17 cellular contexts compared by ENCODE assay signal in the genomic region with DNA sequence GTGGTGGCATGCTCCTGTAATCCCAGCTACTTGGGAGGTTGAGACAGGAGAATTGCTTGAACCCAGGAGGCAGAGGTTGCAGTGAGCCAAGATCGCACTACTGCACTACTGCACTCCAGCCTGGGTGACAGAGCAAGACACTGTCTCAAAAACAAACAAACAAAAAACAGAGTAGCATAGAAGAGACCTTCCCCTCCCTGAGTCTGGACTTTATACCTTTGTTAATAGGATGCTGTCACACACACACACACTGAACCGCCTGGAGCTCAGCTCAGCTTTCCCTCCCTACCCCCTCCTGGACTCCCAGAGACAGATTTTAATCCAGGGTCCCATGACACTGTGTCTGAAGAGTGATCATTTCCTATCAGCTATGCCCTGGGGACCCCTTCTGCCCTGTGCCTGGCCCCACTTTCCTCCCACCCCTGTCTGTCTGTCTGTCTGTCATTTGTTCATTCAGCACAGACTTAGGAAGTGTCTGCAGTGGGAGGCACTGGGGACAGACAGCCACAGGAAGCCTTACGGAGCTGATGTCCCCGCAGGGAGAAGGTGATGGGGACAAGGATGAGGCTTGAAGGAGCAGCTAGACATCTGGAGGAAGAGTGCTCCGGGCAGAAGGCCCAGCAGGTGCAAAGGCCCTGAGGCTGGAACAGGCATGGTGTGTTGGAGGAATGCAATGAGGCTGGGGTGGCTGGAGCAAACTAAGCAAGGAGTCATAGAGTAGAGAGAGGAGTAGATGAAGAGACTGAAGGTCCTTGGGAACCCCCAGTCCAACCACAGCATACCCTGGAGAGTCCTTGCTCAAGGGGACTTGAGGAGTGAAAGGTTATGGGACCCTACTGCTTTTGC. TPM values are rescaled to one million over a fixed set of nuclear protein-coding genes. Genes with fewer than 3 reads are reported as not detected.
DNase-seq lines count a peak whose midpoint lies in the region; ATAC-seq and TF ChIP-seq lines count a peak whose summit lies in the region.
"Had no signal": no experiment of that assay in that cellular context is flagged by ENCODE, and none has a peak within 500 bp of the region (broad histone marks: within the 10 kb centered on the region; RNA-seq: fewer than 3 reads in every experiment).

No MANE protein-coding gene starts in this region.

- no peaks in the 10 kb centered on the region for H3K9me3 ChIP-seq in PC-9 (ENCODE audit: insufficient read depth, low read depth)
- H3K9me3 ChIP-seq in stomach = no peaks in the 10 kb centered on the region
- H3K9me3 ChIP-seq: tibial artery had no signal

- H3K27ac Mint-ChIP-seq in T-helper 2 cell treated with Interferon-gamma antibody and Interleukin-4, amounts not matched to agents 5 μg/mL and 100 μg/mL, for 36 hours = peak overlapping the region; percentile 46
- H3K27ac Mint-ChIP-seq in stimulated activated memory B cell treated with anti-CD40 and anti-IgM and Interleukin-4, amounts not matched to agents 10 μg/mL and 1 μg/mL and 100 μg/mL, for 72 hours = peak overlapping the region; percentile 95
- H3K27ac Mint-ChIP-seq: activated naive CD4-positive, alpha-beta T cell treated with anti-CD3 and anti-CD28 coated beads for 36 hours had no signal

- no peak for DNase-seq in T-helper 2 cell treated with Interferon-gamma antibody and Interleukin-4, amounts not matched to agents 5 μg/mL and 100 μg/mL, for 36 hours (ENCODE audit: low spot score)
- DNase-seq in T-helper 2 cell (no peak), NB4 (ENCODE audit: low read depth) (peak; percentile 54), dorsolateral prefrontal cortex (no peak), PC-9 (no peak), SKM-1 (lab: John Stamatoyannopoulos, UW; ENCODE audit: unreplicated experiment) (no peak), stomach (no peak)
- DNase-seq: 8988T; activated CD8-positive, alpha-beta memory T cell treated with anti-CD3 and anti-CD28 coated beads, Interleukin-2, amount 50 U/mL, for 4 hours; activated naive CD4-positive, alpha-beta T cell treated with anti-CD3 and anti-CD28 coated beads for 36 hours; brain microvascular endothelial cell; KBM-7; NCI-H1105; tibial artery; WERI-Rb-1 had no signal

- POLR2A ChIA-PET in PC-9 (lab: Charles Lee; ENCODE audit: unreplicated experiment) = no interaction called here

- no peak overlapping the region for H3K4me3 ChIP-seq in NB4 (ENCODE audit: low read depth, low read length)
- H3K4me3 ChIP-seq in dorsolateral prefrontal cortex = no peak overlapping the region
- no peak overlapping the region for H3K4me3 ChIP-seq in PC-9
- no peak overlapping the region for H3K4me3 ChIP-seq in stomach
- H3K4me3 ChIP-seq: tibial artery had no signal

- no peak overlapping the region for H3K4me3 Mint-ChIP-seq in T-helper 2 cell treated with Interferon-gamma antibody and Interleukin-4, amounts not matched to agents 5 μg/mL and 100 μg/mL, for 36 hours
- peak overlapping the region; percentile 50 for H3K4me3 Mint-ChIP-seq in stimulated activated memory B cell treated with anti-CD40 and anti-IgM and Interleukin-4, amounts not matched to agents 10 μg/mL and 1 μg/mL and 100 μg/mL, for 72 hours
- H3K4me3 Mint-ChIP-seq: activated naive CD4-positive, alpha-beta T cell treated with anti-CD3 and anti-CD28 coated beads for 36 hours had no signal

- H3K27ac ChIP-seq in dorsolateral prefrontal cortex (peak overlapping the region in 34 of 59 donors; percentile 6 to 99 (median 56)), PC-9 (no peak overlapping the region), stomach (no peak overlapping the region)
- H3K27ac ChIP-seq: brain microvascular endothelial cell, tibial artery, WERI-Rb-1 had no signal

- no peak for TF ChIP-seq EP300 in stomach (IDR thresholded peaks at IDR 0.05)

- WGBS in stomach, 5 donors = 85 to 93% (median 89%) methylated on average over 5 of the region's 5 CpGs

- CTCF ChIA-PET in PC-9 (lab: Charles Lee) = no interaction called here

- no peaks in the 10 kb centered on the region for H3K27me3 Mint-ChIP-seq in T-helper 2 cell treated with Interferon-gamma antibody and Interleukin-4, amounts not matched to agents 5 μg/mL and 100 μg/mL, for 36 hours (ENCODE audit: low read depth)
- H3K27me3 Mint-ChIP-seq in stimulated activated memory B cell treated with anti-CD40 and anti-IgM and Interleukin-4, amounts not matched to agents 10 μg/mL and 1 μg/mL and 100 μg/mL, for 72 hours = no peaks in the 10 kb centered on the region

- TF ChIP-seq POLR2A in NB4 (IDR thresholded peaks at IDR 0.05; ENCODE audit: extremely low read depth, insufficient read length) = no peak
- TF ChIP-seq POLR2A in stomach (IDR thresholded peaks at IDR 0.05) = no peak

- H3K4me1 ChIP-seq in PC-9 (replicated peaks; ENCODE audit: insufficient read depth) = peaks cover 10% of the 10 kb centered on the region; the same call in 1 of the 2 replicates
- H3K4me1 ChIP-seq in stomach = peaks cover 6 to 26% (median 20%) of the 10 kb centered on the region in 4 donors

- H3K36me3 ChIP-seq in PC-9 (ENCODE audit: low read depth) = no peaks in the 10 kb centered on the region
- peaks cover 0 to 13% (median 0%) of the 10 kb centered on the region in 4 donors for H3K36me3 ChIP-seq in stomach
- H3K36me3 ChIP-seq: brain microvascular endothelial cell, tibial artery had no signal

- no TSS peak for BruUV-seq in PC-9 (replicated peaks; lab: Mats Ljungman, UMichigan)

- H3K4me1 Mint-ChIP-seq in T-helper 2 cell treated with Interferon-gamma antibody and Interleukin-4, amounts not matched to agents 5 μg/mL and 100 μg/mL, for 36 hours (ENCODE audit: low read depth) = peaks cover 23% of the 10 kb centered on the region
- peaks cover 76% of the 10 kb centered on the region for H3K4me1 Mint-ChIP-seq in stimulated activated memory B cell treated with anti-CD40 and anti-IgM and Interleukin-4, amounts not matched to agents 10 μg/mL and 1 μg/mL and 100 μg/mL, for 72 hours

- H3K27me3 ChIP-seq in dorsolateral prefrontal cortex (no peaks in the 10 kb centered on the region), PC-9 (ENCODE audit: insufficient read depth, low read depth) (no peaks in the 10 kb centered on the region), stomach (peaks cover 0 to 13% (median 0%) of the 10 kb centered on the region in 3 donors)

- no peaks in the 10 kb centered on the region for H3K9me3 Mint-ChIP-seq in T-helper 2 cell treated with Interferon-gamma antibody and Interleukin-4, amounts not matched to agents 5 μg/mL and 100 μg/mL, for 36 hours
- no peaks in the 10 kb centered on the region for H3K9me3 Mint-ChIP-seq in stimulated activated memory B cell treated with anti-CD40 and anti-IgM and Interleukin-4, amounts not matched to agents 10 μg/mL and 1 μg/mL and 100 μg/mL, for 72 hours
- H3K9me3 Mint-ChIP-seq: activated naive CD4-positive, alpha-beta T cell treated with anti-CD3 and anti-CD28 coated beads for 36 hours had no signal

- no peak overlapping the region for H3K4me2 ChIP-seq in PC-9

- ATAC-seq in stimulated activated memory B cell treated with anti-CD40 and anti-IgM and Interleukin-4, amounts not matched to agents 10 μg/mL and 1 μg/mL and 100 μg/mL, for 72 hours = no peak
- ATAC-seq: sciatic nerve had no signal

- no peaks in the 10 kb centered on the region for H4K20me1 ChIP-seq in PC-9 (ENCODE audit: insufficient read depth)

- H3F3A ChIP-seq in PC-9 (ENCODE audit: insufficient read depth, low read depth) = 0 out of 2 replicates have a peak, but pooled peaks cover 4% of the 10 kb centered on the region

- intact Hi-C loops in dorsolateral prefrontal cortex (cut with DNase I) (no loop called here), PC-9 (cut with micrococcal nuclease; ENCODE audit: unreplicated experiment) (no loop called here), stomach (cut with DNase I; ENCODE audit: low total_unique reads) (no loop called here)

- H2AFZ ChIP-seq in PC-9 = no peak overlapping the region

- TF ChIP-seq CTCF in NB4 (IDR thresholded peaks at IDR 0.05; ENCODE audit: low read depth, low read length) = no peak
- no peak for TF ChIP-seq CTCF in dorsolateral prefrontal cortex (IDR thresholded peaks at IDR 0.05 in 54 of 56, conservative IDR thresholded peaks at IDR 0.05 in 2 of 56; ENCODE audit: low read depth in 1 of 56, partially characterized antibody in 56 of 56)
- TF ChIP-seq CTCF in PC-9 (conservative IDR thresholded peaks at IDR 0.05) = no peak
- no peak for TF ChIP-seq CTCF in stomach (IDR thresholded peaks at IDR 0.05)

- H3K9me2 ChIP-seq in PC-9 (ENCODE audit: insufficient read depth) = no peaks in the 10 kb centered on the region

- no peaks in the 10 kb centered on the region; the same call in 1 of the 2 replicates for H3K79me2 ChIP-seq in PC-9 (ENCODE audit: low read depth)

- peaks cover 9% of the 10 kb centered on the region for H3K36me3 Mint-ChIP-seq in T-helper 2 cell treated with Interferon-gamma antibody and Interleukin-4, amounts not matched to agents 5 μg/mL and 100 μg/mL, for 36 hours (ENCODE audit: low read depth)
- peaks cover 61% of the 10 kb centered on the region for H3K36me3 Mint-ChIP-seq in stimulated activated memory B cell treated with anti-CD40 and anti-IgM and Interleukin-4, amounts not matched to agents 10 μg/mL and 1 μg/mL and 100 μg/mL, for 72 hours

RNA-seq across cellular contexts. Expression of a gene that starts 4.9 kb away (rescaled TPM):
- total RNA-seq in dorsolateral prefrontal cortex = 100 to 1,000 TPM in 54 of 120 experiments, 10 to 100 TPM in 66; 53.5 to 155 (median 97.3) TPM
- total RNA-seq in PC-9 (2021) = 7.2 and 8.4 TPM in 2 replicates
- total RNA-seq in stomach = 100 to 1,000 TPM in 1 of 5 donors, 10 to 100 TPM in 3, 1 to 10 TPM in 1; 1.7 to 124 (median 39.0) TPM
- 10 to 100 TPM; 23.1 to 44.9 (median 30.4) TPM for polyA plus RNA-seq in stomach

Comparison
In these comparisons a context has a peak if more than half of its experiments do, and no peak if none do; other contexts are left out.
1. H3K27ac ChIP-seq: peak in dorsolateral prefrontal cortex (34 of 59); none in PC-9 (single experiment) and stomach (0 of 5).